ENCODE assay signal across 16 cellular contexts in genomic region chr7:93175219-93175618, GRCh38. TPM values are rescaled to one million over a fixed set of nuclear protein-coding genes. Genes with fewer than 3 reads are reported as not detected.
A peak's percentile ranks its signal among the peaks of the same experiment; 100 is the strongest.
DNase-seq lines count a peak whose midpoint lies in the region; TF ChIP-seq lines count a peak whose summit lies in the region.
"Had no signal": no experiment of that assay in that cellular context is flagged by ENCODE, and none has a peak within 500 bp of the region (broad histone marks: within the 10 kb centered on the region; RNA-seq: fewer than 3 reads in every experiment).

No MANE protein-coding gene starts in this region.

- intact Hi-C loops in A673 (cut with micrococcal nuclease; ENCODE audit: unreplicated experiment), result no loop called here

- BruUV-seq in A673 (replicated peaks; lab: Mats Ljungman, UMichigan), result no TSS peak

- H3K27me3 Mint-ChIP-seq in endodermal cell (ENCODE audit: insufficient read depth), result peaks cover 3% of the 10 kb centered on the region

- DNase-seq in A673 (ENCODE audit: low spot score) (no peak), LNCaP clone FGC (ENCODE audit: low read depth) (no peak), endodermal cell (no peak), 8988T (no peak), HuH-7.5 (ENCODE audit: low spot score) (no peak), HK-2 (ENCODE audit: unreplicated experiment) (no peak)
- DNase-seq: HCEC 1CT, KG1, NCI-H1436, NCI-H2029, NCI-H2171 treated with DMSO at 0.1 percent for 48 hours, NCI-H446 treated with DMSO at 0.1 percent for 48 hours, NCI-H748 treated with DMSO at 0.1 percent for 48 hours had no signal

- POLR2A ChIA-PET in A673 (lab: Charles Lee; ENCODE audit: low non-redundant PET), result interaction anchor here (0.6 kb wide), 1 partner anchor 200 kb away, joined by 4 read pairs; no protein-coding TSS in a partner anchor

- CTCF ChIA-PET in A673 (lab: Charles Lee), result no interaction called here

- no peaks in the 10 kb centered on the region for H3K36me3 Mint-ChIP-seq in endodermal cell (ENCODE audit: low read depth)

- peaks cover 14% of the 10 kb centered on the region for H3K9me3 ChIP-seq in A673 (ENCODE audit: low read depth, low read length, poor library complexity, severe bottlenecking)
- H3K9me3 ChIP-seq in endodermal cell (ENCODE audit: control insufficient read depth, low read length), result peaks cover 18% of the 10 kb centered on the region

- H3K4me3 ChIP-seq in A673 (ENCODE audit: low read depth, low read length, poor library complexity, severe bottlenecking), result no peak overlapping the region
- H3K4me3 ChIP-seq in LNCaP clone FGC (ENCODE audit: low read depth, low read length), result no peak overlapping the region
- no peak overlapping the region for H3K4me3 ChIP-seq in endodermal cell (ENCODE audit: low read length)
- H3K4me3 ChIP-seq: BLaER1 had no signal

- H3K36me3 ChIP-seq in A673 (ENCODE audit: insufficient read depth, low read length, poor library complexity, severe bottlenecking) (no peaks in the 10 kb centered on the region), endodermal cell (ENCODE audit: control insufficient read depth, insufficient read depth, low read length) (no peaks in the 10 kb centered on the region)
- H3K36me3 ChIP-seq: BLaER1 had no signal

- H3K9ac ChIP-seq in endodermal cell (ENCODE audit: extremely low read depth, low read length, poor library complexity, severe bottlenecking), result no peak overlapping the region
- H3K9ac ChIP-seq: BLaER1 had no signal

- peaks cover 28% of the 10 kb centered on the region for H3K9me3 Mint-ChIP-seq in endodermal cell

- no peak overlapping the region for H3K27ac ChIP-seq in 22Rv1
- H3K27ac ChIP-seq in A673 (ENCODE audit: low read depth, low read length, poor library complexity, severe bottlenecking), result no peak overlapping the region
- H3K27ac ChIP-seq in endodermal cell (ENCODE audit: low read depth, low read length), result no peak overlapping the region
- H3K27ac ChIP-seq: BLaER1 had no signal

- no peak overlapping the region for H3K27ac Mint-ChIP-seq in endodermal cell

- H3K4me1 ChIP-seq in A673 (ENCODE audit: insufficient read depth, low read length, poor library complexity, severe bottlenecking) (no peaks in the 10 kb centered on the region), endodermal cell (ENCODE audit: control insufficient read depth, insufficient read depth, low read length) (no peaks in the 10 kb centered on the region)
- H3K4me1 ChIP-seq: BLaER1 had no signal

- H3K27me3 ChIP-seq in A673 (replicated peaks; ENCODE audit: insufficient read depth, low read depth, low read length, poor library complexity) (peaks cover 6% of the 10 kb centered on the region), endodermal cell (ENCODE audit: control insufficient read depth, insufficient read depth, low read length, poor library complexity, severe bottlenecking) (no peaks in the 10 kb centered on the region)
- H3K27me3 ChIP-seq: BLaER1 had no signal

- no peak overlapping the region for H3K4me3 Mint-ChIP-seq in endodermal cell

- TF ChIP-seq CTCF in 22Rv1 (IDR thresholded peaks at IDR 0.05) (peak; percentile 28; the same call in 1 of the 2 replicates), A673 (conservative IDR thresholded peaks at IDR 0.05; ENCODE audit: low read depth, low read length) (0 out of 2 replicates have a peak, but pooled peaks have one; percentile 12), LNCaP clone FGC (IDR thresholded peaks at IDR 0.05; ENCODE audit: control insufficient read depth, extremely low read depth, insufficient read depth) (peak; percentile 23; the same call in 1 of the 2 replicates), endodermal cell (conservative IDR thresholded peaks at IDR 0.05) (peak; percentile 24)

- 86 to 94% methylated on average over 2 of the region's 2 CpGs for WGBS in endodermal cell (ENCODE audit: insufficient coverage in 1 of 2, insufficient read length in 1 of 2), 2 experiments

- H3K4me1 Mint-ChIP-seq in endodermal cell, result no peaks in the 10 kb centered on the region

RNA-seq across cellular contexts. Expression of gene SAMD9L, which starts 27.0 kb away (rescaled TPM):
- total RNA-seq in A673 (2021), result 0.26 and 0.49 TPM in 2 replicates
- total RNA-seq in endodermal cell, result not detected
- not detected for polyA plus RNA-seq in endodermal cell (2013, experiment 1 of 2)
- polyA plus RNA-seq in endodermal cell (2013, experiment 2 of 2), result not detected

RNA-seq across cellular contexts. Expression of gene HEPACAM2, which starts 51.0 kb away (rescaled TPM):
- total RNA-seq in A673 (2021) (not detected in 2 replicates), endodermal cell (not detected)
- polyA plus RNA-seq in endodermal cell (2013, experiment 1 of 2), result 0.32 TPM
- 0.37 TPM for polyA plus RNA-seq in endodermal cell (2013, experiment 2 of 2)
- total RNA-seq: M059J had no signal

RNA-seq across cellular contexts. Expression of gene VPS50, which starts 56.9 kb away (rescaled TPM):
- 18.1 and 19.0 TPM in 2 replicates for total RNA-seq in A673 (2021)
- total RNA-seq in endodermal cell, result 10 to 100 TPM; 13.3 to 14.9 TPM
- polyA plus RNA-seq in endodermal cell (2013, experiment 1 of 2), result 13.0 TPM
- polyA plus RNA-seq in endodermal cell (2013, experiment 2 of 2), result 14.4 TPM

RNA-seq across cellular contexts. Expression of gene SAMD9, which starts 57.4 kb away (rescaled TPM):
- total RNA-seq in A673 (2021) (1.7 and 1.9 TPM in 2 replicates), endodermal cell (not detected)
- polyA plus RNA-seq in endodermal cell (2013, experiment 1 of 2), result not detected
- polyA plus RNA-seq in endodermal cell (2013, experiment 2 of 2), result not detected
